Comparison of ENCODE assay signal across 7 cellular contexts in the genomic region with DNA sequence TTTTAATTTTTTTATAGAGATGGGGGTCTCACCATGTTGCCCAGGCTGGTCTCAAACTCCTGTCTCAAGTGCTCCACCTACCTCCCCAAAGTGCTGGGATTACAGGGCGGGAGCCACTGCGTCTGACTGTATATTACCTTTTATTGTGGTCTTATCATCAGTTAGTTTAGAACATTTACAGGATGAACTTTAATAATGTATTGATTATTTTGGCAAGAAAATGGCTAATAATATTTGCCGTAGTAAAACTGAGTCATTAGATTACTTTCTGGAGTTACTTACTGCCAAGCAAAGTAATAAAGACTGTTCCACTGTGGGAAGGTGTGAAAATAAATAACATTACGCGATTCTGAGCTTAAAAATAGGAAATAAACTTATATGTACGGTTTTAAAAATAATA.
"Had no signal": no experiment of that assay in that cellular context is flagged by ENCODE, and none has a peak within 500 bp of the region (broad histone marks: within the 10 kb centered on the region; RNA-seq: fewer than 3 reads in every experiment).

No MANE protein-coding gene starts in this region.

- H3K27ac ChIP-seq: HL-60, KMS-11 had no signal

- ATAC-seq: GM23338, HepG2 had no signal

- H2AFZ ChIP-seq: GM23338 had no signal

- H3K4me2 ChIP-seq: GM23338, KMS-11 had no signal

- DNase-seq: H9, HCEC 1CT, KBM-7 had no signal

- H3K4me3 ChIP-seq: GM23338 had no signal

- H3K9ac ChIP-seq: KMS-11 had no signal
